ENCODE assay signal across 34 cellular contexts in genomic region chr16:86471896-86472295, GRCh38. TPM values are rescaled to one million over a fixed set of nuclear protein-coding genes. Genes with fewer than 3 reads are reported as not detected.
"Had no signal": no experiment of that assay in that cellular context is flagged by ENCODE, and none has a peak within 500 bp of the region (broad histone marks: within the 10 kb centered on the region; RNA-seq: fewer than 3 reads in every experiment).

No MANE protein-coding gene starts in this region.

- ATAC-seq: activated CD8-positive, alpha-beta T cell treated with anti-CD3 and anti-CD28 coated beads, Interleukin-2, amount 10 ng/mL, durations not matched to agents 7 days and 5 days; activated naive CD8-positive, alpha-beta T cell treated with anti-CD3 and anti-CD28 coated beads, Interleukin-2, amount 50 U/mL, for 24 hours; activated T-cell treated with anti-CD3 and anti-CD28 coated beads, Interleukin-2, amount 50 U/mL, for 4 hours; Panc1; SK-N-SH treated with all-trans-retinoic acid at 6 μM for 48 hours; T-cell; T-helper 17 cell had no signal

- H3K9me3 ChIP-seq: colonic mucosa had no signal

- H3K4me1 ChIP-seq: colonic mucosa had no signal

- H3K27me3 ChIP-seq: colonic mucosa had no signal

- H3K4me3 ChIP-seq: cardiac muscle cell, colonic mucosa had no signal

- DNase-seq: activated CD4-positive, alpha-beta T cell treated with anti-CD3 and anti-CD28 coated beads for 1 hour; activated CD4-positive, alpha-beta T cell treated with anti-CD3 and anti-CD28 coated beads for 48 hours; activated CD4-positive, alpha-beta T cell treated with anti-CD3 and anti-CD28 coated beads, Interleukin-2, amount 50 U/mL, for 48 hours; activated CD4-positive, CD25-positive, alpha-beta regulatory T cell; activated CD8-positive, alpha-beta T cell treated with anti-CD3 and anti-CD28 coated beads, Interleukin-2, amount 10 ng/mL, durations not matched to agents 7 days and 5 days; activated gamma-delta T cell treated with Interleukin-2 at 50 U/mL for 16 hours; activated naive CD4-positive, alpha-beta T cell treated with anti-CD3 and anti-CD28 coated beads for 36 hours; activated naive CD8-positive, alpha-beta T cell treated with anti-CD3 and anti-CD28 coated beads, Interleukin-2, amount 50 U/mL, for 24 hours; activated T-cell treated with anti-CD3 and anti-CD28 coated beads, Interleukin-2, amount 50 U/mL, for 4 hours; anterior cingulate cortex; colonic mucosa; Karpas-422; MM.1S; MV-4-11; NCI-H1092 treated with DMSO at 0.1 percent for 48 hours; NCI-H1417; NCI-H146; NCI-H187; NCI-H2029 treated with DMSO at 0.1 percent for 48 hours; NCI-H2107; NCI-H2171; NCI-H2227 treated with DMSO at 0.1 percent for 48 hours; NCI-H446 treated with DMSO at 0.1 percent for 48 hours; NCI-H524; RPMI8226; SHP77 treated with DMSO at 0.1 percent for 48 hours; T-cell; T-helper 17 cell; WERI-Rb-1 had no signal

- H3K36me3 ChIP-seq: cardiac muscle cell, colonic mucosa, WERI-Rb-1 had no signal

- H3K27ac ChIP-seq: cardiac muscle cell, colonic mucosa, WERI-Rb-1 had no signal

RNA-seq across cellular contexts. Expression of gene FOXF1, which starts 38.4 kb away (rescaled TPM):
- total RNA-seq: activated CD8-positive, alpha-beta T cell treated with anti-CD3 and anti-CD28 coated beads, Interleukin-2, amount 10 ng/mL, durations not matched to agents 7 days and 5 days; activated naive CD4-positive, alpha-beta T cell treated with anti-CD3 and anti-CD28 coated beads for 36 hours; activated T-helper 1 cell treated with anti-CD3 and anti-CD28 coated beads, Interleukin-12 subunit alpha, Interleukin-12 subunit beta, Interleukin-2, Interleukin-4 antibody, amounts not matched to agents 30 ng/mL and 10 ng/mL and 1 ng/mL, durations not matched to agents 14 hours and 24 hours and 36 hours; chondrocyte; T-helper 17 cell had no signal
